Comparison of ENCODE assay signal across 8 cellular contexts in the genomic region with DNA sequence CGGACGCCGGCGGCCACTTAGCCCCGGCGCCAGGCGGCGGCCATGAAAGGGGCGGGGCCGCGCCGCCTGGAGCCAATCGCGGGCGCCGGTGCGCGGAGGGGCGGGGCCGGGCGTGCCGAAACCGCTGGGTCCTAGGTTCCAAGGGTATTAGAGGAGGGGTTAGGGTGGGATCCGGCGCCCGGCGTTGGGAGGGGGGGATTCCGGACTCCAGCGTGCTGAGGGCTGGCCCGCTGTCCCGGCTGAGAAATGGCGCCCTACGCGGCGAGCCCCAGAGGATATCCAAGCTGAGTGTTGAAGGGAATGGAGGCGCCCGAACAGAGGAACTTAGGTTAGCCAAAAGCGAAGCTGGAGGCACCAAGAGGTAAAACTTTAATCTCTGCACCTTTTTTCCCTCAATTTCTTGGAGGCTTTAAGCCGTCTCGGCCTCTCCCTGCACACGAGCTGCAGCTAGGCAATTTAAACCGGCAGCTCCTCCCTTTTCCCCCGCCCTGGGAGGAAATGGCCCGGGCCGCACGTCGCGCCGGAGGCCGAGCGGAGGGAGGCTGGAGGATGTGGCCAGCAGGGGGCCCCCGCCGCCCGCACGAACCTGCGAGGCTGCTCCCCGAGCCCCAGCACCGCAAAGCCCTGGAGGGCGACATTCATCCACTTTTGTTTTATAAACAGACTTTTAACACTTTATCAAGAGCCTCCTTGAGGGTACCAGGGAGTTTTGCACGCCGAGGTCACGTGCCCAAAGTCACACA. TPM values are rescaled to one million over a fixed set of nuclear protein-coding genes. Genes with fewer than 3 reads are reported as not detected.
A peak's percentile ranks its signal among the peaks of the same experiment; 100 is the strongest.
DNase-seq lines count a peak whose midpoint lies in the region; ATAC-seq and TF ChIP-seq lines count a peak whose summit lies in the region.

A gene with protein sequence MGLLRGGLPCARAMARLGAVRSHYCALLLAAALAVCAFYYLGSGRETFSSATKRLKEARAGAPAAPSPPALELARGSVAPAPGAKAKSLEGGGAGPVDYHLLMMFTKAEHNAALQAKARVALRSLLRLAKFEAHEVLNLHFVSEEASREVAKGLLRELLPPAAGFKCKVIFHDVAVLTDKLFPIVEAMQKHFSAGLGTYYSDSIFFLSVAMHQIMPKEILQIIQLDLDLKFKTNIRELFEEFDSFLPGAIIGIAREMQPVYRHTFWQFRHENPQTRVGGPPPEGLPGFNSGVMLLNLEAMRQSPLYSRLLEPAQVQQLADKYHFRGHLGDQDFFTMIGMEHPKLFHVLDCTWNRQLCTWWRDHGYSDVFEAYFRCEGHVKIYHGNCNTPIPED (minus strand): TSS at position 44 of the 743 bp plus-strand sequence. CDS start 101 bp downstream, outside the sequence.

- H3K4me1 ChIP-seq in parathyroid adenoma, result peaks cover 9% of the 10 kb centered on the region
- peaks cover 15 to 17% of the 10 kb centered on the region in 2 donors for H3K4me1 ChIP-seq in thyroid gland

- peak; percentile 97 for DNase-seq in NCI-H1105 (lab: John Stamatoyannopoulos, UW)
- peak; percentile 70 for DNase-seq in SKM-1 treated with dmso at 0.1 percent for 144 hours (lab: John Stamatoyannopoulos, UW; ENCODE audit: unreplicated experiment)
- peak; percentile 96 for DNase-seq in activated naive CD8-positive, alpha-beta T cell treated with anti-CD3 and anti-CD28 coated beads, Interleukin-2, amount 10 ng/mL, durations not matched to agents 7 days and 5 days
- DNase-seq in Right ventricle myocardium inferior (ENCODE audit: missing footprints), result peak; percentile 95
- peak; percentile 90 to 92 for DNase-seq in thyroid gland

- WGBS in thyroid gland, 2 donors, result 1% methylated on average over 38 to 59 of the region's 62 CpGs

- POLR2A ChIA-PET in activated naive CD8-positive, alpha-beta T cell treated with anti-CD3 and anti-CD28 coated beads, Interleukin-2, amount 10 ng/mL, durations not matched to agents 7 days and 5 days (lab: Charles Lee), result interaction anchor here (0.7 to 2.3 kb wide), 10 partner anchors 9 to 585 kb away, joined by 3 to 20 read pairs (median 4); a partner anchor contains a TSS

- H3K27ac ChIP-seq in parathyroid adenoma (peak within 1 kb of the TSS; percentile 67), thyroid gland (peak within 1 kb of the TSS; percentile 10 to 68 (median 60))

- H3K4me1 Mint-ChIP-seq in activated naive CD8-positive, alpha-beta T cell treated with anti-CD3 and anti-CD28 coated beads, Interleukin-2, amount 10 ng/mL, durations not matched to agents 7 days and 5 days, result peaks cover 20% of the 10 kb centered on the region

- no peaks in the 10 kb centered on the region for H3K36me3 ChIP-seq in parathyroid adenoma (ENCODE audit: control insufficient read depth, insufficient read depth, low read length)
- no peaks in the 10 kb centered on the region for H3K36me3 ChIP-seq in thyroid gland

- TF ChIP-seq CTCF in GM12872 (IDR thresholded peaks at IDR 0.05; ENCODE audit: insufficient read depth, low read depth, low read length), result peak; percentile 83
- TF ChIP-seq CTCF in parathyroid adenoma (IDR thresholded peaks at IDR 0.05), result peak; percentile 96
- TF ChIP-seq CTCF in thyroid gland (IDR thresholded peaks at IDR 0.05), result peak; percentile 78 to 94 (median 90)

- H3K27me3 ChIP-seq in parathyroid adenoma (ENCODE audit: control insufficient read depth, insufficient read depth, low read length) (no peaks in the 10 kb centered on the region), thyroid gland (no peaks in the 10 kb centered on the region)

- TF ChIP-seq POLR2A in thyroid gland (IDR thresholded peaks at IDR 0.05), result no peak

- no peaks in the 10 kb centered on the region for H3K9me3 Mint-ChIP-seq in activated naive CD8-positive, alpha-beta T cell treated with anti-CD3 and anti-CD28 coated beads, Interleukin-2, amount 10 ng/mL, durations not matched to agents 7 days and 5 days

- H3K4me3 ChIP-seq in parathyroid adenoma (ENCODE audit: low read depth, low read length) (peak within 1 kb of the TSS; percentile 63), thyroid gland (replicated peaks in 1 of 3) (peak within 1 kb of the TSS; percentile 52 to 84 (median 70))

- H3K4me2 ChIP-seq in parathyroid adenoma (ENCODE audit: low read length), result peak within 1 kb of the TSS; percentile 90

- H3K9ac ChIP-seq in parathyroid adenoma, result peak within 1 kb of the TSS; percentile 39

- H3K27me3 Mint-ChIP-seq in activated naive CD8-positive, alpha-beta T cell treated with anti-CD3 and anti-CD28 coated beads, Interleukin-2, amount 10 ng/mL, durations not matched to agents 7 days and 5 days, result no peaks in the 10 kb centered on the region

- peak; percentile 86 for ATAC-seq in HG02678 (IDR thresholded peaks at IDR 0.05; ENCODE audit: unreplicated experiment)
- ATAC-seq in activated naive CD8-positive, alpha-beta T cell treated with anti-CD3 and anti-CD28 coated beads, Interleukin-2, amount 10 ng/mL, durations not matched to agents 7 days and 5 days (ENCODE audit: low read depth), result peak; percentile 81
- ATAC-seq in Right ventricle myocardium inferior, result peak; percentile 97

- H2AFZ ChIP-seq in parathyroid adenoma, result peak within 1 kb of the TSS; percentile 98

- intact Hi-C loops in Right ventricle myocardium inferior (cut with DNase I), result loop anchor here (1.0 to 2.0 kb wide), 2 partner anchors 172 to 252 kb away; a partner anchor contains a TSS
- intact Hi-C loops in thyroid gland (cut with DNase I), result loop anchor here (1.0 to 10.0 kb wide), 2 partner anchors 174 to 250 kb away; a partner anchor contains a TSS

- peaks cover 16% of the 10 kb centered on the region for H3K79me2 ChIP-seq in parathyroid adenoma

- H3K9me3 ChIP-seq in parathyroid adenoma (ENCODE audit: control insufficient read depth, low read length) (no peaks in the 10 kb centered on the region), thyroid gland (no peaks in the 10 kb centered on the region)

- H3K27ac Mint-ChIP-seq in activated naive CD8-positive, alpha-beta T cell treated with anti-CD3 and anti-CD28 coated beads, Interleukin-2, amount 10 ng/mL, durations not matched to agents 7 days and 5 days, result peak within 1 kb of the TSS; percentile 87

- peak within 1 kb of the TSS; percentile 90 for H3K4me3 Mint-ChIP-seq in activated naive CD8-positive, alpha-beta T cell treated with anti-CD3 and anti-CD28 coated beads, Interleukin-2, amount 10 ng/mL, durations not matched to agents 7 days and 5 days

- H3K36me3 Mint-ChIP-seq in activated naive CD8-positive, alpha-beta T cell treated with anti-CD3 and anti-CD28 coated beads, Interleukin-2, amount 10 ng/mL, durations not matched to agents 7 days and 5 days, result peaks cover 2% of the 10 kb centered on the region

RNA-seq across cellular contexts. Expression of the gene that starts here (rescaled TPM):
- total RNA-seq in activated naive CD8-positive, alpha-beta T cell treated with anti-CD3 and anti-CD28 coated beads, Interleukin-2, amount 10 ng/mL, durations not matched to agents 7 days and 5 days, result 1 to 10 TPM; 6.8 to 8.3 TPM
- 2.7 TPM for total RNA-seq in Right ventricle myocardium inferior
- total RNA-seq in thyroid gland, result 10 to 100 TPM in 3 of 4 donors, 1 to 10 TPM in 1; 9.8 to 14.6 (median 13.9) TPM

Comparison
In these comparisons a context has a peak if more than half of its experiments do, and no peak if none do; other contexts are left out.
1. Peak in every context shown above with its lines: DNase-seq, ATAC-seq, H3K4me3 ChIP-seq and H3K27ac ChIP-seq.